Comparison of ENCODE assay signal across 8 cellular contexts in the genomic region with DNA sequence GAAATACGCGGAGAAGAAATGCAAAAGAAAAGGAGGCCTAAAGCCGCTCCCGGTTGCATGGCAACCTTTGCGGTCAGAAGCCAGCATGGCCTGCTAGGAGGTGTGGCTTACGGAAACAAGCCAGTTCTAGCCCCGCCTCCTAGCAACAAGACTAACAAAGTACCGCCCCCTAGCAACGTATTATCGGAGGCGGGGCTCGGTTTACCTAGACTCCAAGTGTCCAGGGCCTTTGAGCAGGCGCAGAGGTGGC. TPM values are rescaled to one million over a fixed set of nuclear protein-coding genes. Genes with fewer than 3 reads are reported as not detected.
DNase-seq lines count a peak whose midpoint lies in the region; ATAC-seq and TF ChIP-seq lines count a peak whose summit lies in the region.

No MANE protein-coding gene starts in this region.

- no peaks in the 10 kb centered on the region for H3K9me3 Mint-ChIP-seq in activated B cell treated with CpG ODN at 0.5 μM for 24 hours
- H3K9me3 Mint-ChIP-seq in stimulated activated naive B cell treated with anti-CD40 and anti-IgM and Interleukin-4, amounts not matched to agents 10 μg/mL and 1 μg/mL and 100 μg/mL, for 72 hours: no peaks in the 10 kb centered on the region

- H3K36me3 Mint-ChIP-seq in activated B cell treated with CpG ODN at 0.5 μM for 24 hours (ENCODE audit: low read depth): peaks cover 33% of the 10 kb centered on the region
- H3K36me3 Mint-ChIP-seq in stimulated activated naive B cell treated with anti-CD40 and anti-IgM and Interleukin-4, amounts not matched to agents 10 μg/mL and 1 μg/mL and 100 μg/mL, for 72 hours: peaks cover 28 to 37% of the 10 kb centered on the region in 2 donors

- H3K27me3 Mint-ChIP-seq in activated B cell treated with CpG ODN at 0.5 μM for 24 hours: no peaks in the 10 kb centered on the region
- H3K27me3 Mint-ChIP-seq in stimulated activated naive B cell treated with anti-CD40 and anti-IgM and Interleukin-4, amounts not matched to agents 10 μg/mL and 1 μg/mL and 100 μg/mL, for 72 hours: no peaks in the 10 kb centered on the region

- POLR2A ChIA-PET in activated B cell treated with CpG ODN at 0.5 μM for 24 hours (lab: Charles Lee): no interaction called here

- TF ChIP-seq CTCF in activated B cell treated with CpG ODN at 0.5 μM for 24 hours (IDR thresholded peaks at IDR 0.05): no peak

- ATAC-seq in activated B cell treated with CpG ODN at 0.5 μM for 24 hours (ENCODE audit: low read depth): no peak
- no peak for ATAC-seq in stimulated activated naive B cell treated with anti-CD40 and anti-IgM and Interleukin-4, amounts not matched to agents 10 μg/mL and 1 μg/mL and 100 μg/mL, for 72 hours (replicated peaks)
- no peak for ATAC-seq in HG02763 (IDR thresholded peaks at IDR 0.05; ENCODE audit: unreplicated experiment)
- ATAC-seq in GM18868 (IDR thresholded peaks at IDR 0.05; ENCODE audit: unreplicated experiment): no peak

- intact Hi-C loops in activated B cell treated with CpG ODN at 0.5 μM for 24 hours (cut with micrococcal nuclease): loop anchor here (1.0 to 2.0 kb wide), 6 partner anchors 12 to 147 kb away; a partner anchor contains a TSS

- peak; percentile 100 for DNase-seq in NCI-H187 treated with DMSO at 0.1 percent for 48 hours (lab: John Stamatoyannopoulos, UW)
- DNase-seq in NCI-H187 (lab: John Stamatoyannopoulos, UW): no peak
- no peak for DNase-seq in activated B cell treated with CpG ODN at 0.5 μM for 24 hours
- no peak for DNase-seq in stimulated activated naive B cell treated with anti-CD40 and anti-IgM and Interleukin-4, amounts not matched to agents 10 μg/mL and 1 μg/mL and 100 μg/mL, for 72 hours
- DNase-seq in NCI-H1436 (lab: John Stamatoyannopoulos, UW): no peak

- peaks cover 27% of the 10 kb centered on the region for H3K4me1 Mint-ChIP-seq in activated B cell treated with CpG ODN at 0.5 μM for 24 hours
- peaks cover 12 to 39% of the 10 kb centered on the region in 2 donors for H3K4me1 Mint-ChIP-seq in stimulated activated naive B cell treated with anti-CD40 and anti-IgM and Interleukin-4, amounts not matched to agents 10 μg/mL and 1 μg/mL and 100 μg/mL, for 72 hours

- CTCF ChIA-PET in activated B cell treated with CpG ODN at 0.5 μM for 24 hours (lab: Charles Lee): no interaction called here

- peak overlapping the region; percentile 90 for H3K4me3 Mint-ChIP-seq in activated B cell treated with CpG ODN at 0.5 μM for 24 hours
- H3K4me3 Mint-ChIP-seq in stimulated activated naive B cell treated with anti-CD40 and anti-IgM and Interleukin-4, amounts not matched to agents 10 μg/mL and 1 μg/mL and 100 μg/mL, for 72 hours: peak overlapping the region; percentile 83 to 89

- peak overlapping the region; percentile 46; the same call in 1 of the 2 replicates for H3K4me3 ChIP-seq in iPS-18c (ENCODE audit: insufficient read depth, low read depth, low read length)

- peak overlapping the region; percentile 94 for H3K27ac Mint-ChIP-seq in activated B cell treated with CpG ODN at 0.5 μM for 24 hours
- peak overlapping the region; percentile 93 for H3K27ac Mint-ChIP-seq in stimulated activated naive B cell treated with anti-CD40 and anti-IgM and Interleukin-4, amounts not matched to agents 10 μg/mL and 1 μg/mL and 100 μg/mL, for 72 hours

- H3K9me3 ChIP-seq in iPS-18c (ENCODE audit: control insufficient read depth, insufficient read depth, low read length): no peaks in the 10 kb centered on the region

RNA-seq across cellular contexts. Expression of a gene that starts 0.4 kb away (rescaled TPM):
- total RNA-seq in activated B cell treated with CpG ODN at 0.5 μM for 24 hours: 35.6 and 40.5 TPM in 2 replicates

RNA-seq across cellular contexts. Expression of a gene that starts 13.4 kb away (rescaled TPM):
- total RNA-seq in activated B cell treated with CpG ODN at 0.5 μM for 24 hours: 1.7 and 2.2 TPM in 2 replicates

RNA-seq across cellular contexts. Expression of a gene that starts 22.9 kb away (rescaled TPM):
- 63.4 and 71.4 TPM in 2 replicates for total RNA-seq in activated B cell treated with CpG ODN at 0.5 μM for 24 hours

RNA-seq across cellular contexts. Expression of a gene that starts 42.9 kb away (rescaled TPM):
- 0.60 and 0.66 TPM in 2 replicates for total RNA-seq in activated B cell treated with CpG ODN at 0.5 μM for 24 hours
